In the genomic region with DNA sequence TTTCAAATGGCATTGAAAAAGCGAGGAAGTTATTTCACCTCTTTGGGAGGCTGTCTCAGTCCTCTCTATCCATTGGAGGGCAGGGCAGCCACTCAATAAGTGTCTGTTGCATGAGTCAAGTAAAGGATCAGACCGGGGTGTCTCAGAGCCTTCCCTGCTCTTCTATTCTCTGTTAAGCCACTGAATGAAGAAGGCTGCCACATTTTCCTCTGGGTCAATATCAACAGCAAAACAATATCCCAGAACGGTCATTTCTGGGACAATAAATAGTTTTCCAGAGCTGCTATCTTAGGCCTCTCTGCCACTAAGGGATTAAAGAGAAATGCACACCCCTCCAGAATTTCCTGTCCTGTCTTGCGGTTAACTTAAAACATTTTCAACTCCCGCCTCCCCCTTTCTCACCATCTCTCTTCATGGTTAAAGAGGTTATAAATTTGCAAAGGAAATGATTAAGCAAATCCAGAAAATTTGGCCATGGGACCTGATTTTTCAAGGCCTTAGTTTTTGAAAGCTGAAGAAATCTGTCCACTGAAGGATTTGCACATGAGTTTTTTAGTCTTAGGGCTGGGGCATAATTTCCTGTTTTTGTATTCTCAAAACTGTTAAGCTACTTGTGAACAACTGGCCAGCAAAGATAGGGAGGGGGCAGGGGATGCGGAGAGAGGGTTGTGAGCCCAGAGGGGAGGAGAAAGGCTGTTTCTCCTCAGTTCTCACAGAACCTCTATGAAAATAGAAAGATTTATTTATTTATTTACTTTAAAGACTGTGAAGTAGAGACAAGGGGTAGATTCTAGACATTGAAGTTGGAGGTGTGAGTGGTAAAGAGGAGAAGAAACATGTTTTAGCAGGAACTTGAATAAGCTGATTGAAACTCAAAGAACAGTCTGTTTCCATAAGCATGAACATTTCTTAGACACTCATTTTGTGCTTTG, we compare ENCODE assay signal across 7 cellular contexts.
DNase-seq lines count a peak whose midpoint lies in the region; ATAC-seq and TF ChIP-seq lines count a peak whose summit lies in the region.

No MANE protein-coding gene starts in this region.

- no peaks in the 10 kb centered on the region for H3K36me3 ChIP-seq in fibroblast of lung (ENCODE audit: control insufficient read depth, insufficient read depth, low read length)

- H3K4me3 ChIP-seq in fibroblast of lung (replicated peaks in 1 of 4; ENCODE audit: control extremely low read depth in 1 of 4, insufficient read depth in 1 of 4, low read depth in 3 of 4, low read length in 4 of 4) = no peak overlapping the region

- H3K79me2 ChIP-seq in fibroblast of lung (ENCODE audit: control insufficient read depth, insufficient read depth, low read length) = no peaks in the 10 kb centered on the region

- H3K27ac Mint-ChIP-seq in progenitor cell of endocrine pancreas = peak overlapping the region; percentile 10

- H3K9me3 Mint-ChIP-seq in progenitor cell of endocrine pancreas (ENCODE audit: low read depth) = peaks cover 4% of the 10 kb centered on the region

- peaks cover 9% of the 10 kb centered on the region for H3K4me1 Mint-ChIP-seq in progenitor cell of endocrine pancreas (ENCODE audit: low read depth)

- H3K4me1 ChIP-seq in fibroblast of lung (ENCODE audit: control insufficient read depth, extremely low read depth, insufficient read depth, low read length) = peaks cover 6% of the 10 kb centered on the region

- no peaks in the 10 kb centered on the region for H3K36me3 Mint-ChIP-seq in progenitor cell of endocrine pancreas (ENCODE audit: insufficient read depth)

- no peak overlapping the region for H3K4me3 Mint-ChIP-seq in progenitor cell of endocrine pancreas (ENCODE audit: low read depth)

- peak overlapping the region; percentile 48 for H2AFZ ChIP-seq in fibroblast of lung (ENCODE audit: low read length)

- peak overlapping the region; percentile 25 for H3K4me2 ChIP-seq in fibroblast of lung (ENCODE audit: extremely low read depth, insufficient read depth, low read length)

- no peak for TF ChIP-seq CTCF in fibroblast of lung (conservative IDR thresholded peaks at IDR 0.05 in 1 of 2, IDR thresholded peaks at IDR 0.05 in 1 of 2; ENCODE audit: low read depth in 1 of 2, low read length in 2 of 2)
- TF ChIP-seq CTCF in progenitor cell of endocrine pancreas (IDR thresholded peaks at IDR 0.05; ENCODE audit: unreplicated experiment) = no peak

- no peaks in the 10 kb centered on the region for H3K9me3 ChIP-seq in fibroblast of lung (ENCODE audit: control insufficient read depth, insufficient read depth, low read depth, low read length)

- no peaks in the 10 kb centered on the region for H4K20me1 ChIP-seq in fibroblast of lung (ENCODE audit: control insufficient read depth, extremely low read depth, insufficient read depth, low read length)

- no peak overlapping the region for H3K9ac ChIP-seq in fibroblast of lung (ENCODE audit: insufficient read depth, low read length)

- peaks cover 13% of the 10 kb centered on the region for H3K27me3 Mint-ChIP-seq in progenitor cell of endocrine pancreas

- H3K27me3 ChIP-seq in fibroblast of lung (ENCODE audit: control insufficient read depth, insufficient read depth, low read length) = no peaks in the 10 kb centered on the region

- peak overlapping the region; percentile 49 for H3K27ac ChIP-seq in fibroblast of lung (ENCODE audit: insufficient read depth, low read length)

- peak; percentile 67 for DNase-seq in SKM-1 treated with dmso at 0.1 percent for 144 hours (lab: John Stamatoyannopoulos, UW; ENCODE audit: unreplicated experiment)
- peak; percentile 68 to 90 for DNase-seq in fibroblast of lung (ENCODE audit: low read depth in 2 of 2)
- no peak for DNase-seq in progenitor cell of endocrine pancreas (ENCODE audit: low spot score, unreplicated experiment)
- DNase-seq in NCI-H2171 treated with DMSO at 0.1 percent for 48 hours (lab: John Stamatoyannopoulos, UW) = no peak

- ATAC-seq in GM18858 (IDR thresholded peaks at IDR 0.05; ENCODE audit: unreplicated experiment) (peak; percentile 31), HG02981 (IDR thresholded peaks at IDR 0.05; ENCODE audit: unreplicated experiment) (peak; percentile 33), HG03520 (IDR thresholded peaks at IDR 0.05; ENCODE audit: unreplicated experiment) (no peak)

Comparison
In these comparisons a context has a peak if more than half of its experiments do, and no peak if none do; other contexts are left out.
1. DNase-seq: peak in SKM-1 treated with dmso at 0.1 percent for 144 hours (single experiment) and fibroblast of lung (2 of 2); none in progenitor cell of endocrine pancreas (single experiment) and NCI-H2171 treated with DMSO at 0.1 percent for 48 hours (single experiment).